Comparison of ENCODE assay signal across 9 cellular contexts in genomic region chr14:94128216-94128839, GRCh38. TPM values are rescaled to one million over a fixed set of nuclear protein-coding genes. Genes with fewer than 3 reads are reported as not detected.
DNase-seq lines count a peak whose midpoint lies in the region; ATAC-seq and TF ChIP-seq lines count a peak whose summit lies in the region.
"Had no signal": no experiment of that assay in that cellular context is flagged by ENCODE, and none has a peak within 500 bp of the region (broad histone marks: within the 10 kb centered on the region; RNA-seq: fewer than 3 reads in every experiment).

No MANE protein-coding gene starts in this region.

- peak overlapping the region; percentile 97 for H3K4me2 ChIP-seq in PC-3 (ENCODE audit: low read length)

- DNase-seq in PC-3 = no peak
- no peak for DNase-seq in epithelial cell of proximal tubule (ENCODE audit: low read depth)
- no peak for DNase-seq in gastrocnemius medialis
- no peak for DNase-seq in DMS153 (lab: John Stamatoyannopoulos, UW)
- no peak for DNase-seq in anterior cingulate cortex (lab: John Stamatoyannopoulos, UW)
- no peak for DNase-seq in 8988T
- DNase-seq: NCI-H446 treated with DMSO at 0.1 percent for 48 hours had no signal

- no TSS peak for BruUV-seq in PC-3 (replicated peaks; lab: Mats Ljungman, UMichigan)

- no peaks in the 10 kb centered on the region for H3K36me3 ChIP-seq in ES-I3 (ENCODE audit: insufficient read depth, low read length)
- no peaks in the 10 kb centered on the region for H3K36me3 ChIP-seq in PC-3 (ENCODE audit: low read depth, low read length)
- no peaks in the 10 kb centered on the region for H3K36me3 ChIP-seq in gastrocnemius medialis

- no peak overlapping the region for H3K4me3 ChIP-seq in PC-3 (ENCODE audit: low read length)
- H3K4me3 ChIP-seq in epithelial cell of proximal tubule (ENCODE audit: low read depth, low read length) = peak overlapping the region; percentile 75
- no peak overlapping the region for H3K4me3 ChIP-seq in gastrocnemius medialis

- H3K9me2 ChIP-seq in PC-3 (replicated peaks; ENCODE audit: low read length) = no peaks in the 10 kb centered on the region

- TF ChIP-seq CTCF in PC-3 (conservative IDR thresholded peaks at IDR 0.05; ENCODE audit: low read depth, low read length) = no peak
- no peak for TF ChIP-seq CTCF in epithelial cell of proximal tubule (conservative IDR thresholded peaks at IDR 0.05; ENCODE audit: low read depth, low read length)
- no peak for TF ChIP-seq CTCF in gastrocnemius medialis (IDR thresholded peaks at IDR 0.05 in 4 of 5, conservative IDR thresholded peaks at IDR 0.05 in 1 of 5)

- in situ Hi-C loops in gastrocnemius medialis (cut with MboI; ENCODE audit: low sequenced_read_pairs in 4 of 4) = no loop called here

- no peaks in the 10 kb centered on the region for H3K27me3 ChIP-seq in PC-3 (ENCODE audit: low read length)
- no peaks in the 10 kb centered on the region for H3K27me3 ChIP-seq in gastrocnemius medialis
- H3K27me3 ChIP-seq: gastroesophageal sphincter had no signal

- H3K4me1 ChIP-seq in ES-I3 (ENCODE audit: insufficient read depth, low read length) = no peaks in the 10 kb centered on the region
- H3K4me1 ChIP-seq in PC-3 (ENCODE audit: insufficient read depth, low read length) = peaks cover 9% of the 10 kb centered on the region; the same call in 1 of the 2 replicates
- H3K4me1 ChIP-seq in gastrocnemius medialis = peaks cover 8 to 11% of the 10 kb centered on the region in 2 donors

- H3K27ac ChIP-seq in PC-3 (ENCODE audit: low read length) (no peak overlapping the region), gastrocnemius medialis (peak overlapping the region in 3 of 4 donors; percentile 62 to 76 (median 74))

- intact Hi-C loops in PC-3 (cut with micrococcal nuclease) = no loop called here
- intact Hi-C loops in gastrocnemius medialis (cut with DNase I; ENCODE audit: low total_unique reads) = loop anchor here (5.0 kb wide), 1 partner anchor 46 kb away; the partner anchor contains the start of genes DDX24 and IFI27L1

- H4K20me1 ChIP-seq in PC-3 (ENCODE audit: low read length) = no peaks in the 10 kb centered on the region

- H3K9ac ChIP-seq in ES-I3 (ENCODE audit: low read depth, low read length) (peak overlapping the region; percentile 80; the same call in 1 of the 2 replicates), PC-3 (ENCODE audit: low read length) (no peak overlapping the region)

- no peaks in the 10 kb centered on the region for H3F3A ChIP-seq in PC-3 (ENCODE audit: low read length, unreplicated experiment)

- no peak for TF ChIP-seq POLR2A in gastrocnemius medialis (IDR thresholded peaks at IDR 0.05)

- H3K9me3 ChIP-seq in ES-I3 (ENCODE audit: control insufficient read depth, insufficient read depth, low read length) (no peaks in the 10 kb centered on the region), PC-3 (ENCODE audit: low read length) (no peaks in the 10 kb centered on the region), gastrocnemius medialis (no peaks in the 10 kb centered on the region)
- H3K9me3 ChIP-seq: gastroesophageal sphincter had no signal

- no peak overlapping the region for H2AFZ ChIP-seq in PC-3 (ENCODE audit: low read length)

- POLR2A ChIA-PET in PC-3 (lab: Charles Lee; ENCODE audit: unreplicated experiment) = no interaction called here

- ATAC-seq in PC-3 (no peak), gastrocnemius medialis (no peak)

- H3K79me2 ChIP-seq in PC-3 (ENCODE audit: low read length) = no peaks in the 10 kb centered on the region

- CTCF ChIA-PET in PC-3 (lab: Charles Lee) = no interaction called here

RNA-seq across cellular contexts. Expression of gene IFI27L2, which starts 1.1 kb away (rescaled TPM):
- total RNA-seq in PC-3 (2014; rRNA removed) (29.3 and 42.7 TPM in 2 replicates), epithelial cell of proximal tubule (112 and 139 TPM in 2 replicates), gastrocnemius medialis (1 to 10 TPM; 1.1 to 9.1 (median 3.3) TPM)

RNA-seq across cellular contexts. Expression of gene IFI27, which starts 17.8 kb away (rescaled TPM):
- total RNA-seq in PC-3 (2014; rRNA removed) (4.3 TPM in 1 of 2 replicates, not detected in the other), epithelial cell of proximal tubule (not detected in 2 replicates), gastrocnemius medialis (100 to 1,000 TPM in 3 of 4 donors, 10 to 100 TPM in 1; 65.6 to 179 (median 123) TPM)

RNA-seq across cellular contexts. Expression of gene PPP4R4, which starts 45.8 kb away (rescaled TPM):
- total RNA-seq in PC-3 (2014; rRNA removed) (0.11 TPM in 1 of 2 replicates, not detected in the other), epithelial cell of proximal tubule (0.29 and 1.7 TPM in 2 replicates), gastrocnemius medialis (under 1 TPM in 1 of 4 donors, not detected in 3; 0.13 TPM)

RNA-seq across cellular contexts. Expression of gene IFI27L1, which starts 47.2 kb away (rescaled TPM):
- total RNA-seq in PC-3 (2014; rRNA removed) = 7.8 and 16.9 TPM in 2 replicates
- total RNA-seq in epithelial cell of proximal tubule = 15.2 and 40.2 TPM in 2 replicates
- 10 to 100 TPM in 1 of 4 donors, 1 to 10 TPM in 3; 7.1 to 10.3 (median 8.3) TPM for total RNA-seq in gastrocnemius medialis

RNA-seq across cellular contexts. Expression of gene DDX24, which starts 47.3 kb away (rescaled TPM):
- total RNA-seq in PC-3 (2014; rRNA removed) = 120 and 126 TPM in 2 replicates
- 121 and 150 TPM in 2 replicates for total RNA-seq in epithelial cell of proximal tubule
- total RNA-seq in gastrocnemius medialis = 100 to 1,000 TPM; 106 to 200 (median 128) TPM

Comparison
In these comparisons a context has a peak if more than half of its experiments do, and no peak if none do; other contexts are left out.
1. RNA of gene IFI27, which starts 17.8 kb away (total RNA-seq): 65.6 to 179 TPM in gastrocnemius medialis; 4.3 TPM in PC-3 and not detected in epithelial cell of proximal tubule; every median in the first group is over 10 times any median in the second.